Comparison of ENCODE assay signal across 8 cellular contexts in the genomic region with DNA sequence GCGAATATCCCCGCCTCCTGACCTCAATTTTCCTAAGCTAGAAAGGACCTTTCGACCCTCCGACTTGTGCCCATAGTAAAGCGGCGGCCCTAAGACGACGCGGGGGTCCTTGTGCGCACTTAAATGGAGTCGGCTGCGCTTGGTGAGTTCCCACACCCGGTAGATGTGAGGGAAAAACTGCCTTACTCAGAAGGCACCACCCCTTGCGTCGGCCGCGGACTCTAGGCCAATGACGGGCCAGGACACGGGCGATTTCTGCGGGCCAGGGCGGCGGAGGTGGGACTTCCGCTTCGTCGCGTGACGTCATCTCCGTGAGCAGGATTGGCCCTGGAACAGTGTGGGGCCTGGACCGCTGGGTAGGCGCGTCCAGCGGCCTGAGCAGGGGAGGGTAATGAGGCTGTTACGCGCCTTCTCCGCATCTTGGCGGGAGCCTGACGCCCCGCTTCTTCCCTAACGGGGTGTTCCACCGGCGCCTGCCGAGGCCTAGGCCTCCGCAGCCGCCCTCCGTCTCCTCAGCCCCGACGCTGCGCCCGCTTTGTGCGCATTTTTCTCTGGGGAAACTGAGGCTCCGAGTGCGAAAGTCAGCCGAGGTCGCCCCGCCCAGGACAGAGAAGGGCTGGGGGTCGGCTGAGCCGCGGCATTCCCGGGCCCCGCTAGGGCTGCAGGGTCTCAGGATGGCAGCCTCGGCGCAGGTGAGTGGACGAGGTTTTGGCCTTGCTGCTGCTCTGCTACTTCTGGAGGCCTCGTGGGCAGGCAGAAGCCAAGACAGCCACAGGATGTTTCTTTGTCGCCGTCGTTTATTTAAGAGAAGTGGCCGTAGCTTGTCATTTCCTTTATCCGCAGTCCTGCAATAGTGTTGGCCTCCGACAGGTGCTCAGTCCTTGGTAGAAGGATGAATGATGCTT. TPM values are rescaled to one million over a fixed set of nuclear protein-coding genes. Genes with fewer than 3 reads are reported as not detected.
DNase-seq lines count a peak whose midpoint lies in the region; ATAC-seq lines count a peak whose summit lies in the region.

TSS of gene ZNF543 (plus strand) at position 293 of the 905 bp plus-strand sequence. CDS start at position 675, 382 bp downstream.

- DNase-seq in EL (peak; percentile 97), GOT3 (lab: John Stamatoyannopoulos, UW) (peak; percentile 80), LHCN-M2 (ENCODE audit: low read depth) (peak; percentile 95), RPMI8226 (peak; percentile 98), fibroblast of peridontal ligament (ENCODE audit: extremely low read depth) (peak; percentile 94)
- peak; percentile 89 for DNase-seq in activated T-helper 2 cell treated with anti-CD3 and anti-CD28 coated beads, Interferon-gamma antibody, Interleukin-2, Interleukin-4, amounts not matched to agents 10 μg/mL and 5 μg/mL and 100 μg/mL, durations not matched to agents 14 hours and 24 hours and 36 hours (ENCODE audit: low spot score)
- peak; percentile 80 to 96 (median 88) for DNase-seq in naive thymus-derived CD8-positive, alpha-beta T cell
- peak; percentile 92 for DNase-seq in stimulated activated naive B cell treated with anti-CD40 and anti-IgM and Interleukin-4, amounts not matched to agents 10 μg/mL and 1 μg/mL and 100 μg/mL, for 72 hours

- ATAC-seq in naive thymus-derived CD8-positive, alpha-beta T cell, result peak; percentile 95 to 96
- peak; percentile 97 to 98 for ATAC-seq in stimulated activated naive B cell treated with anti-CD40 and anti-IgM and Interleukin-4, amounts not matched to agents 10 μg/mL and 1 μg/mL and 100 μg/mL, for 72 hours (replicated peaks)

- peaks cover 25% of the 10 kb centered on the region for H3K4me1 Mint-ChIP-seq in activated T-helper 2 cell treated with anti-CD3 and anti-CD28 coated beads, Interferon-gamma antibody, Interleukin-2, Interleukin-4, amounts not matched to agents 10 μg/mL and 5 μg/mL and 100 μg/mL, durations not matched to agents 14 hours and 24 hours and 36 hours (ENCODE audit: low read depth)
- H3K4me1 Mint-ChIP-seq in naive thymus-derived CD8-positive, alpha-beta T cell, result peaks cover 15 to 32% (median 28%) of the 10 kb centered on the region in 4 donors
- H3K4me1 Mint-ChIP-seq in stimulated activated naive B cell treated with anti-CD40 and anti-IgM and Interleukin-4, amounts not matched to agents 10 μg/mL and 1 μg/mL and 100 μg/mL, for 72 hours, result peaks cover 20 to 36% of the 10 kb centered on the region in 2 donors

- intact Hi-C loops in activated T-helper 2 cell treated with anti-CD3 and anti-CD28 coated beads, Interferon-gamma antibody, Interleukin-2, Interleukin-4, amounts not matched to agents 10 μg/mL and 5 μg/mL and 100 μg/mL, durations not matched to agents 14 hours and 24 hours and 36 hours (cut with micrococcal nuclease), result loop anchor here (1.0 to 2.0 kb wide), 5 partner anchors 31 to 80 kb away; partner anchors contain the start of genes TRAPPC2B, ZNF304, ZNF460 and ZNF547

- H3K4me3 Mint-ChIP-seq in activated T-helper 2 cell treated with anti-CD3 and anti-CD28 coated beads, Interferon-gamma antibody, Interleukin-2, Interleukin-4, amounts not matched to agents 10 μg/mL and 5 μg/mL and 100 μg/mL, durations not matched to agents 14 hours and 24 hours and 36 hours (ENCODE audit: low read depth), result peak within 1 kb of the TSS; percentile 85
- peak within 1 kb of the TSS; percentile 89 to 98 (median 95) for H3K4me3 Mint-ChIP-seq in naive thymus-derived CD8-positive, alpha-beta T cell
- peak within 1 kb of the TSS; percentile 95 for H3K4me3 Mint-ChIP-seq in stimulated activated naive B cell treated with anti-CD40 and anti-IgM and Interleukin-4, amounts not matched to agents 10 μg/mL and 1 μg/mL and 100 μg/mL, for 72 hours

- H3K36me3 Mint-ChIP-seq in activated T-helper 2 cell treated with anti-CD3 and anti-CD28 coated beads, Interferon-gamma antibody, Interleukin-2, Interleukin-4, amounts not matched to agents 10 μg/mL and 5 μg/mL and 100 μg/mL, durations not matched to agents 14 hours and 24 hours and 36 hours (ENCODE audit: low read depth), result peaks cover 33% of the 10 kb centered on the region
- H3K36me3 Mint-ChIP-seq in naive thymus-derived CD8-positive, alpha-beta T cell, result peaks cover 35 to 57% (median 42%) of the 10 kb centered on the region in 3 donors
- peaks cover 18 to 33% of the 10 kb centered on the region in 2 donors for H3K36me3 Mint-ChIP-seq in stimulated activated naive B cell treated with anti-CD40 and anti-IgM and Interleukin-4, amounts not matched to agents 10 μg/mL and 1 μg/mL and 100 μg/mL, for 72 hours

- peak within 1 kb of the TSS; percentile 91 for H3K27ac Mint-ChIP-seq in activated T-helper 2 cell treated with anti-CD3 and anti-CD28 coated beads, Interferon-gamma antibody, Interleukin-2, Interleukin-4, amounts not matched to agents 10 μg/mL and 5 μg/mL and 100 μg/mL, durations not matched to agents 14 hours and 24 hours and 36 hours
- H3K27ac Mint-ChIP-seq in naive thymus-derived CD8-positive, alpha-beta T cell, result peak within 1 kb of the TSS; percentile 94 to 98 (median 98)
- peak within 1 kb of the TSS; percentile 99 for H3K27ac Mint-ChIP-seq in stimulated activated naive B cell treated with anti-CD40 and anti-IgM and Interleukin-4, amounts not matched to agents 10 μg/mL and 1 μg/mL and 100 μg/mL, for 72 hours

- H3K9me3 Mint-ChIP-seq in activated T-helper 2 cell treated with anti-CD3 and anti-CD28 coated beads, Interferon-gamma antibody, Interleukin-2, Interleukin-4, amounts not matched to agents 10 μg/mL and 5 μg/mL and 100 μg/mL, durations not matched to agents 14 hours and 24 hours and 36 hours, result peaks cover 34% of the 10 kb centered on the region
- H3K9me3 Mint-ChIP-seq in naive thymus-derived CD8-positive, alpha-beta T cell, result peaks cover 17 to 83% (median 41%) of the 10 kb centered on the region in 9 donors
- peaks cover 0 to 3% of the 10 kb centered on the region in 2 donors for H3K9me3 Mint-ChIP-seq in stimulated activated naive B cell treated with anti-CD40 and anti-IgM and Interleukin-4, amounts not matched to agents 10 μg/mL and 1 μg/mL and 100 μg/mL, for 72 hours

- POLR2A ChIA-PET in naive thymus-derived CD8-positive, alpha-beta T cell (lab: Charles Lee), result interaction anchor here (0.5 to 1.1 kb wide), 3 partner anchors 18 to 738 kb away, joined by 3 to 6 read pairs (median 3); partner anchors contain the start of genes ZNF135 and ZNF304

- H3K27me3 Mint-ChIP-seq in activated T-helper 2 cell treated with anti-CD3 and anti-CD28 coated beads, Interferon-gamma antibody, Interleukin-2, Interleukin-4, amounts not matched to agents 10 μg/mL and 5 μg/mL and 100 μg/mL, durations not matched to agents 14 hours and 24 hours and 36 hours (ENCODE audit: low read depth), result peaks cover 11% of the 10 kb centered on the region
- peaks cover 18 to 28% (median 21%) of the 10 kb centered on the region in 5 donors for H3K27me3 Mint-ChIP-seq in naive thymus-derived CD8-positive, alpha-beta T cell
- peaks cover 22 to 27% of the 10 kb centered on the region in 2 donors for H3K27me3 Mint-ChIP-seq in stimulated activated naive B cell treated with anti-CD40 and anti-IgM and Interleukin-4, amounts not matched to agents 10 μg/mL and 1 μg/mL and 100 μg/mL, for 72 hours

RNA-seq across cellular contexts. Expression of gene ZNF543, which starts in this region (rescaled TPM):
- 6.5 and 7.1 TPM in 2 replicates for total RNA-seq in LHCN-M2 (2014; rRNA removed)
- polyA plus RNA-seq in LHCN-M2 (2012), result 1.3 TPM
- total RNA-seq in activated T-helper 2 cell treated with anti-CD3 and anti-CD28 coated beads, Interferon-gamma antibody, Interleukin-2, Interleukin-4, amounts not matched to agents 10 μg/mL and 5 μg/mL and 100 μg/mL, durations not matched to agents 14 hours and 24 hours and 36 hours, result 4.6 and 5.1 TPM in 2 replicates
- total RNA-seq in naive thymus-derived CD8-positive, alpha-beta T cell, result 10 to 100 TPM; 13.1 to 13.7 TPM
- polyA plus RNA-seq in naive thymus-derived CD8-positive, alpha-beta T cell, result 1 to 10 TPM in 2 of 3 donors, under 1 TPM in 1; 0.98 to 6.4 (median 2.7) TPM

Comparison
In these comparisons a context has a peak if more than half of its experiments do, and no peak if none do; other contexts are left out.
1. Peak in every context shown above with its lines: DNase-seq and ATAC-seq.